In the genomic region with DNA sequence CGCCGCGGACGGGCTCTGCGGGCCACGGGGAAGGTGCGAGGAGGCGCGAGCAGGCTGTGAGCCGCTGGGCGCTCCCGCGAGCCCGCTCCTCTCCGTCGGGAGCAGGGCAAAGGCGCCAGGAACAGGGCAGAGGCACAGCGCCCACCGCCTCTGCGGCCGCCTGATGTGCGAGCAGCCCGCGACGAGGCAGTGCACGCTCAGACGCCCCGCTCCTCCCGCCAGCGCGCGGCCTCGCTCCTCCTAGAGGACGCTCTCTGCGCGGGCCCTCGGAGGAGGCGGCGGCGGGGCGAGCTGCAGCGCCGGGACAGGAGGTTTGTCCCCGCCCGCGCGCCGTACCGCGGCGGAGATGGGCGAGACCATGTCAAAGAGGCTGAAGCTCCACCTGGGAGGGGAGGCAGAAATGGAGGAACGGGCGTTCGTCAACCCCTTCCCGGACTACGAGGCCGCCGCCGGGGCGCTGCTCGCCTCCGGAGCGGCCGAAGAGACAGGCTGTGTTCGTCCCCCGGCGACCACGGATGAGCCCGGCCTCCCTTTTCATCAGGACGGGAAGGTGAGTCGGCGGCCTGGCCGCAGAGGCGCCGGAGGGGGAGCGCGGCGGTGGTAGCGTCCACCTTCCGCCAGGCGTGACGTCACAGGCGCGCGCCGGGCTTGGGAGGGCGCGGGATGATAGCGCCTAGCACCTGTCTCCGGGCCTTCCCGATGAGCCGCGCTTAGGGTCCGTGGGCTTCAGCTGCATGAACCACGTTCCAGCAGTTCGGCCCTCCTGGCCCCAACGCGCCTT, we compare ENCODE assay signal across 8 cellular contexts. TPM values are rescaled to one million over a fixed set of nuclear protein-coding genes. Genes with fewer than 3 reads are reported as not detected.
DNase-seq lines count a peak whose midpoint lies in the region; ATAC-seq and TF ChIP-seq lines count a peak whose summit lies in the region.

No MANE protein-coding gene starts in this region.

- POLR2A ChIA-PET in WTC11 (lab: Charles Lee): interaction anchor here (0.9 to 1.5 kb wide), 4 partner anchors 9 to 66 kb away, joined by 3 to 4 read pairs (median 3); no protein-coding TSS in a partner anchor

- no peaks in the 10 kb centered on the region for H3K9me3 Mint-ChIP-seq in WTC11

- TF ChIP-seq POLR2A in spleen (IDR thresholded peaks at IDR 0.05): peak in 2 of 3 donors; percentile 76 to 86

- intact Hi-C loops in spleen (cut with DNase I; ENCODE audit: low total_unique reads): loop anchor here (10.0 kb wide), 1 partner anchor 611 kb away; the partner anchor contains the start of gene SEC61G

- H3K27ac ChIP-seq in spleen: peak overlapping the region; percentile 95 to 100 (median 98)

- TF ChIP-seq CTCF in WTC11 (IDR thresholded peaks at IDR 0.05) (no peak), cardiac fibroblast (IDR thresholded peaks at IDR 0.05; ENCODE audit: low read depth, low read length) (no peak), spleen (IDR thresholded peaks at IDR 0.05 in 8 of 11, conservative IDR thresholded peaks at IDR 0.05 in 3 of 11) (peak in 10 of 11 experiments; percentile 24 to 71 (median 52))

- ATAC-seq in GM18907 (IDR thresholded peaks at IDR 0.05; ENCODE audit: unreplicated experiment) (peak; percentile 88), HG03139 (IDR thresholded peaks at IDR 0.05; ENCODE audit: unreplicated experiment) (peak; percentile 76), WTC11 (peak; percentile 82)

- peak; percentile 96 for DNase-seq in AG08396 (ENCODE audit: low spot score)
- DNase-seq in NCI-H2227 (lab: John Stamatoyannopoulos, UW; ENCODE audit: unreplicated experiment): peak; percentile 95
- DNase-seq in WTC11 (ENCODE audit: low spot score): peak; percentile 89
- DNase-seq in cardiac fibroblast (ENCODE audit: low read depth in 2 of 2): peak; percentile 98
- DNase-seq in inferior parietal cortex (ENCODE audit: extremely low spot score): peak; percentile 94
- DNase-seq in spleen: peak; percentile 99

- no peaks in the 10 kb centered on the region for H3K36me3 ChIP-seq in spleen

- H3K27me3 Mint-ChIP-seq in WTC11 (ENCODE audit: low read depth): no peaks in the 10 kb centered on the region; the same call in 1 of the 2 replicates

- H3K4me1 Mint-ChIP-seq in WTC11: peaks cover 31% of the 10 kb centered on the region

- CTCF ChIA-PET in WTC11 (lab: Charles Lee): interaction anchor here (0.6 to 1.5 kb wide), 9 partner anchors 9 to 110 kb away, joined by 3 to 6 read pairs (median 4); no protein-coding TSS in a partner anchor

- 0 to 1% (median 0%) methylated on average over 7 to 99 of the region's 99 CpGs for WGBS in spleen, 5 donors

- H3K4me1 ChIP-seq in spleen: peaks cover 10 to 28% (median 18%) of the 10 kb centered on the region in 6 donors

- H3K4me3 Mint-ChIP-seq in WTC11: peak overlapping the region; percentile 96

- no peaks in the 10 kb centered on the region for H3K9me3 ChIP-seq in spleen

- H3K27ac Mint-ChIP-seq in WTC11: peak overlapping the region; percentile 96

- H3K27me3 ChIP-seq in spleen (replicated peaks in 1 of 7): no peaks in the 10 kb centered on the region

- H3K4me3 ChIP-seq in cardiac fibroblast (replicated peaks in 1 of 2; ENCODE audit: low read depth in 2 of 2, low read length in 2 of 2) (peak overlapping the region; percentile 82 to 89), spleen (peak overlapping the region; percentile 85 to 97 (median 96))

- H3K36me3 Mint-ChIP-seq in WTC11: peaks cover 5% of the 10 kb centered on the region

TF ChIP-seq in WTC11, 78 proteins besides CTCF, POLR2A, EP300 and RAD21 (continues in another document):
- TF ChIP-seq, protein P1, sequence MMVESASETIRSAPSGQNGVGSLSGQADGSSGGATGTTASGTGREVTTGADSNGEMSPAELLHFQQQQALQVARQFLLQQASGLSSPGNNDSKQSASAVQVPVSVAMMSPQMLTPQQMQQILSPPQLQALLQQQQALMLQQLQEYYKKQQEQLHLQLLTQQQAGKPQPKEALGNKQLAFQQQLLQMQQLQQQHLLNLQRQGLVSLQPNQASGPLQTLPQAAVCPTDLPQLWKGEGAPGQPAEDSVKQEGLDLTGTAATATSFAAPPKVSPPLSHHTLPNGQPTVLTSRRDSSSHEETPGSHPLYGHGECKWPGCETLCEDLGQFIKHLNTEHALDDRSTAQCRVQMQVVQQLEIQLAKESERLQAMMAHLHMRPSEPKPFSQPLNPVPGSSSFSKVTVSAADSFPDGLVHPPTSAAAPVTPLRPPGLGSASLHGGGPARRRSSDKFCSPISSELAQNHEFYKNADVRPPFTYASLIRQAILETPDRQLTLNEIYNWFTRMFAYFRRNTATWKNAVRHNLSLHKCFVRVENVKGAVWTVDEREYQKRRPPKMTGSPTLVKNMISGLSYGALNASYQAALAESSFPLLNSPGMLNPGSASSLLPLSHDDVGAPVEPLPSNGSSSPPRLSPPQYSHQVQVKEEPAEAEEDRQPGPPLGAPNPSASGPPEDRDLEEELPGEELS (CRISPR knock-in tag; IDR thresholded peaks at IDR 0.05): peak; percentile 63; the same call in 1 of the 2 replicates
- no peak for TF ChIP-seq RORB (CRISPR knock-in tag; IDR thresholded peaks at IDR 0.05)
- TF ChIP-seq, protein P2, sequence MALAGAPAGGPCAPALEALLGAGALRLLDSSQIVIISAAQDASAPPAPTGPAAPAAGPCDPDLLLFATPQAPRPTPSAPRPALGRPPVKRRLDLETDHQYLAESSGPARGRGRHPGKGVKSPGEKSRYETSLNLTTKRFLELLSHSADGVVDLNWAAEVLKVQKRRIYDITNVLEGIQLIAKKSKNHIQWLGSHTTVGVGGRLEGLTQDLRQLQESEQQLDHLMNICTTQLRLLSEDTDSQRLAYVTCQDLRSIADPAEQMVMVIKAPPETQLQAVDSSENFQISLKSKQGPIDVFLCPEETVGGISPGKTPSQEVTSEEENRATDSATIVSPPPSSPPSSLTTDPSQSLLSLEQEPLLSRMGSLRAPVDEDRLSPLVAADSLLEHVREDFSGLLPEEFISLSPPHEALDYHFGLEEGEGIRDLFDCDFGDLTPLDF (CRISPR knock-in tag; IDR thresholded peaks at IDR 0.05): 0 out of 2 replicates have a peak, but pooled peaks have one; percentile 48
- peak; percentile 55 for TF ChIP-seq FOXK1 (CRISPR knock-in tag; IDR thresholded peaks at IDR 0.05)
- TF ChIP-seq IRF2 (CRISPR knock-in tag; IDR thresholded peaks at IDR 0.05; ENCODE audit: borderline replicate concordance, low read depth): no peak
- TF ChIP-seq, protein P3, sequence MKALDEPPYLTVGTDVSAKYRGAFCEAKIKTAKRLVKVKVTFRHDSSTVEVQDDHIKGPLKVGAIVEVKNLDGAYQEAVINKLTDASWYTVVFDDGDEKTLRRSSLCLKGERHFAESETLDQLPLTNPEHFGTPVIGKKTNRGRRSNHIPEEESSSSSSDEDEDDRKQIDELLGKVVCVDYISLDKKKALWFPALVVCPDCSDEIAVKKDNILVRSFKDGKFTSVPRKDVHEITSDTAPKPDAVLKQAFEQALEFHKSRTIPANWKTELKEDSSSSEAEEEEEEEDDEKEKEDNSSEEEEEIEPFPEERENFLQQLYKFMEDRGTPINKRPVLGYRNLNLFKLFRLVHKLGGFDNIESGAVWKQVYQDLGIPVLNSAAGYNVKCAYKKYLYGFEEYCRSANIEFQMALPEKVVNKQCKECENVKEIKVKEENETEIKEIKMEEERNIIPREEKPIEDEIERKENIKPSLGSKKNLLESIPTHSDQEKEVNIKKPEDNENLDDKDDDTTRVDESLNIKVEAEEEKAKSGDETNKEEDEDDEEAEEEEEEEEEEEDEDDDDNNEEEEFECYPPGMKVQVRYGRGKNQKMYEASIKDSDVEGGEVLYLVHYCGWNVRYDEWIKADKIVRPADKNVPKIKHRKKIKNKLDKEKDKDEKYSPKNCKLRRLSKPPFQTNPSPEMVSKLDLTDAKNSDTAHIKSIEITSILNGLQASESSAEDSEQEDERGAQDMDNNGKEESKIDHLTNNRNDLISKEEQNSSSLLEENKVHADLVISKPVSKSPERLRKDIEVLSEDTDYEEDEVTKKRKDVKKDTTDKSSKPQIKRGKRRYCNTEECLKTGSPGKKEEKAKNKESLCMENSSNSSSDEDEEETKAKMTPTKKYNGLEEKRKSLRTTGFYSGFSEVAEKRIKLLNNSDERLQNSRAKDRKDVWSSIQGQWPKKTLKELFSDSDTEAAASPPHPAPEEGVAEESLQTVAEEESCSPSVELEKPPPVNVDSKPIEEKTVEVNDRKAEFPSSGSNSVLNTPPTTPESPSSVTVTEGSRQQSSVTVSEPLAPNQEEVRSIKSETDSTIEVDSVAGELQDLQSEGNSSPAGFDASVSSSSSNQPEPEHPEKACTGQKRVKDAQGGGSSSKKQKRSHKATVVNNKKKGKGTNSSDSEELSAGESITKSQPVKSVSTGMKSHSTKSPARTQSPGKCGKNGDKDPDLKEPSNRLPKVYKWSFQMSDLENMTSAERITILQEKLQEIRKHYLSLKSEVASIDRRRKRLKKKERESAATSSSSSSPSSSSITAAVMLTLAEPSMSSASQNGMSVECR (CRISPR knock-in tag; IDR thresholded peaks at IDR 0.05; ENCODE audit: borderline replicate concordance): peak; percentile 82; the same call in 1 of the 2 replicates
- TF ChIP-seq RELA (CRISPR knock-in tag; IDR thresholded peaks at IDR 0.05; ENCODE audit: borderline replicate concordance): no peak
- peak; percentile 61 for TF ChIP-seq ZNF121 (CRISPR knock-in tag; IDR thresholded peaks at IDR 0.05)
- TF ChIP-seq SMAD3 (CRISPR knock-in tag; IDR thresholded peaks at IDR 0.05; ENCODE audit: borderline replicate concordance): 0 out of 2 replicates have a peak, but pooled peaks have one; percentile 66
- TF ChIP-seq, protein P4, sequence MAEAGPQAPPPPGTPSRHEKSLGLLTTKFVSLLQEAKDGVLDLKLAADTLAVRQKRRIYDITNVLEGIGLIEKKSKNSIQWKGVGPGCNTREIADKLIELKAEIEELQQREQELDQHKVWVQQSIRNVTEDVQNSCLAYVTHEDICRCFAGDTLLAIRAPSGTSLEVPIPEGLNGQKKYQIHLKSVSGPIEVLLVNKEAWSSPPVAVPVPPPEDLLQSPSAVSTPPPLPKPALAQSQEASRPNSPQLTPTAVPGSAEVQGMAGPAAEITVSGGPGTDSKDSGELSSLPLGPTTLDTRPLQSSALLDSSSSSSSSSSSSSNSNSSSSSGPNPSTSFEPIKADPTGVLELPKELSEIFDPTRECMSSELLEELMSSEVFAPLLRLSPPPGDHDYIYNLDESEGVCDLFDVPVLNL (CRISPR knock-in tag; IDR thresholded peaks at IDR 0.05; ENCODE audit: borderline replicate concordance, low read depth): peak; percentile 86
- peak; percentile 72; the same call in 1 of the 2 replicates for TF ChIP-seq CREB1 (CRISPR knock-in tag; IDR thresholded peaks at IDR 0.05)
- TF ChIP-seq ZNF219 (CRISPR knock-in tag; IDR thresholded peaks at IDR 0.05; ENCODE audit: borderline replicate concordance): no peak; the same call in 1 of the 2 replicates
- 0 out of 2 replicates have a peak, but pooled peaks have one; percentile 31 for TF ChIP-seq JUN (CRISPR knock-in tag; IDR thresholded peaks at IDR 0.05)

RNA-seq across cellular contexts. Expression of gene LANCL2, which starts 0.7 kb away (rescaled TPM):
- total RNA-seq in WTC11 (2021) (9.1 to 13.2 TPM (median 10.2 TPM) in 3 replicates), spleen (10 to 100 TPM in 4 of 7 donors, 1 to 10 TPM in 3; 5.9 to 13.5 (median 11.1) TPM)
- polyA plus RNA-seq in spleen: 1 to 10 TPM; 4.7 to 8.2 (median 6.9) TPM

Comparison
In these comparisons a context has a peak if more than half of its experiments do, and no peak if none do; other contexts are left out.
1. Peak in every context shown above with its lines: DNase-seq, ATAC-seq, H3K4me3 ChIP-seq and H3K27ac ChIP-seq.
2. CTCF ChIP-seq: peak in spleen (10 of 11); none in WTC11 (single experiment) and cardiac fibroblast (single experiment).